ENCODE assay signal across 26 cellular contexts in genomic region chr16:3963886-3964685, GRCh38.
DNase-seq lines count a peak whose midpoint lies in the region; ATAC-seq, FAIRE-seq and TF ChIP-seq lines count a peak whose summit lies in the region.
"Had no signal": no experiment of that assay in that cellular context is flagged by ENCODE, and none has a peak within 500 bp of the region (broad histone marks: within the 10 kb centered on the region; RNA-seq: fewer than 3 reads in every experiment).

No MANE protein-coding gene starts in this region.

- H3K4me3 ChIP-seq in vagina (no peak overlapping the region), osteoblast (ENCODE audit: insufficient read depth, low read length) (no peak overlapping the region)
- H3K4me3 ChIP-seq: adrenal gland, HAP-1, lower lobe of right lung, MG63, testis had no signal

- intact Hi-C loops in vagina (cut with DNase I) = no loop called here

- no peak for ATAC-seq in activated naive CD4-positive, alpha-beta T cell treated with anti-CD3 and anti-CD28 coated beads, Interleukin-2, amount 50 U/mL, for 72 hours
- ATAC-seq in T-helper 17 cell (no peak), naive B cell (ENCODE audit: low read depth in 2 of 2) (no peak)
- ATAC-seq: activated CD4-positive, alpha-beta T cell treated with anti-CD3 and anti-CD28 coated beads for 36 hours; lower lobe of right lung; stimulated activated naive CD8-positive, alpha-beta T cell treated with anti-CD3 and anti-CD28 coated beads, Interleukin-15, Interleukin-2, amounts not matched to agents 100 U/mL and 50 U/mL, for 24 hours had no signal

- no peaks in the 10 kb centered on the region for H3K9me3 Mint-ChIP-seq in activated naive CD4-positive, alpha-beta T cell treated with anti-CD3 and anti-CD28 coated beads, Interleukin-2, amount 50 U/mL, for 24 hours
- peaks cover 0 to 7% of the 10 kb centered on the region in 2 donors for H3K9me3 Mint-ChIP-seq in activated naive CD4-positive, alpha-beta T cell treated with anti-CD3 and anti-CD28 coated beads, Interleukin-2, amount 50 U/mL, for 72 hours
- H3K9me3 Mint-ChIP-seq in naive B cell = peaks cover 0 to 2% (median 0%) of the 10 kb centered on the region in 7 donors

- H3K27ac Mint-ChIP-seq in activated naive CD4-positive, alpha-beta T cell treated with anti-CD3 and anti-CD28 coated beads, Interleukin-2, amount 50 U/mL, for 24 hours = peak overlapping the region; percentile 13
- H3K27ac Mint-ChIP-seq in activated naive CD4-positive, alpha-beta T cell treated with anti-CD3 and anti-CD28 coated beads, Interleukin-2, amount 50 U/mL, for 72 hours = peak overlapping the region in 1 of 2 donors; percentile 50
- H3K27ac Mint-ChIP-seq in T-helper 17 cell (peak overlapping the region; percentile 98), naive B cell (peak overlapping the region; percentile 38 to 99 (median 96))
- H3K27ac Mint-ChIP-seq: activated CD4-positive, alpha-beta T cell treated with anti-CD3 and anti-CD28 coated beads for 36 hours had no signal

- H3K4me1 ChIP-seq in vagina (peaks cover 17% of the 10 kb centered on the region), osteoblast (ENCODE audit: insufficient read depth, low read length) (peaks cover 15% of the 10 kb centered on the region)
- H3K4me1 ChIP-seq: testis had no signal

- no peaks in the 10 kb centered on the region for H3K79me2 ChIP-seq in osteoblast (ENCODE audit: insufficient read depth, low read length)

- H3K36me3 Mint-ChIP-seq in activated naive CD4-positive, alpha-beta T cell treated with anti-CD3 and anti-CD28 coated beads, Interleukin-2, amount 50 U/mL, for 24 hours = peaks cover 5% of the 10 kb centered on the region
- H3K36me3 Mint-ChIP-seq in activated naive CD4-positive, alpha-beta T cell treated with anti-CD3 and anti-CD28 coated beads, Interleukin-2, amount 50 U/mL, for 72 hours = peaks cover 0 to 25% of the 10 kb centered on the region in 2 donors
- H3K36me3 Mint-ChIP-seq in T-helper 17 cell (ENCODE audit: low read depth) = peaks cover 9% of the 10 kb centered on the region
- H3K36me3 Mint-ChIP-seq in naive B cell = peaks cover 6 to 11% of the 10 kb centered on the region in 2 donors

- H3K27ac ChIP-seq in vagina (peak overlapping the region; percentile 79), osteoblast (ENCODE audit: low read depth, low read length) (no peak overlapping the region)
- H3K27ac ChIP-seq: adrenal gland, neutrophil, testis had no signal

- peaks cover 31% of the 10 kb centered on the region for H3K4me1 Mint-ChIP-seq in activated naive CD4-positive, alpha-beta T cell treated with anti-CD3 and anti-CD28 coated beads, Interleukin-2, amount 50 U/mL, for 24 hours
- H3K4me1 Mint-ChIP-seq in T-helper 17 cell (peaks cover 11% of the 10 kb centered on the region), naive B cell (peaks cover 5 to 25% (median 10%) of the 10 kb centered on the region in 3 donors)

- H3K4me3 Mint-ChIP-seq in activated naive CD4-positive, alpha-beta T cell treated with anti-CD3 and anti-CD28 coated beads, Interleukin-2, amount 50 U/mL, for 24 hours = no peak overlapping the region
- H3K4me3 Mint-ChIP-seq in T-helper 17 cell (peak overlapping the region; percentile 12), naive B cell (no peak overlapping the region)
- H3K4me3 Mint-ChIP-seq: activated CD4-positive, alpha-beta T cell treated with anti-CD3 and anti-CD28 coated beads for 36 hours; brain had no signal

- no peak for FAIRE-seq in HTR-8/SVneo (lab: Jason Lieb, UNC)
- FAIRE-seq: GM19239 had no signal

- peaks cover 0 to 8% of the 10 kb centered on the region in 2 donors for H3K36me3 ChIP-seq in vagina
- H3K36me3 ChIP-seq in osteoblast (ENCODE audit: insufficient read depth, low read length) = peaks cover 4% of the 10 kb centered on the region
- H3K36me3 ChIP-seq: neutrophil had no signal

- TF ChIP-seq CTCF in vagina (IDR thresholded peaks at IDR 0.05) (no peak), osteoblast (IDR thresholded peaks at IDR 0.05; ENCODE audit: extremely low read depth, low read depth, low read length) (no peak)

- H4K20me1 ChIP-seq in osteoblast (ENCODE audit: insufficient read depth, low read length) = no peaks in the 10 kb centered on the region

- no peak for DNase-seq in activated naive CD4-positive, alpha-beta T cell treated with anti-CD3 and anti-CD28 coated beads, Interleukin-2, amount 50 U/mL, for 72 hours (ENCODE audit: low spot score in 2 of 2)
- DNase-seq in T-helper 17 cell = no peak
- DNase-seq in naive B cell = no peak
- peak in 1 of 2 donors; percentile 86 for DNase-seq in vagina (ENCODE audit: extremely low spot score in 2 of 2)
- DNase-seq in HTR-8/SVneo (ENCODE audit: insufficient read length, low spot score) = no peak
- no peak for DNase-seq in osteoblast (ENCODE audit: insufficient read length, low spot score, missing footprints)
- no peak for DNase-seq in activated CD4-positive, alpha-beta T cell treated with anti-CD3 and anti-CD28 coated beads for 4 hours
- DNase-seq: 8988T, adrenal gland, DMS79, erythroblast, GDM1, KG1, lower lobe of right lung, MG63, NCI-H2029 treated with DMSO at 0.1 percent for 48 hours, NCI-H446, SK-N-SH, testis had no signal

- H3K4me2 ChIP-seq in osteoblast (ENCODE audit: insufficient read depth, low read length) = no peak overlapping the region
- H3K4me2 ChIP-seq: SK-N-SH had no signal

- H3K9me3 ChIP-seq in T-helper 17 cell (ENCODE audit: control insufficient read depth, low read length, poor library complexity, severe bottlenecking) (no peaks in the 10 kb centered on the region), vagina (no peaks in the 10 kb centered on the region), osteoblast (ENCODE audit: low read depth, low read length) (no peaks in the 10 kb centered on the region)
- H3K9me3 ChIP-seq: adrenal gland, HAP-1, lower lobe of right lung, MG63, neutrophil, SK-N-SH, testis had no signal

- no peak overlapping the region for H2AFZ ChIP-seq in osteoblast (ENCODE audit: low read length)

- no peaks in the 10 kb centered on the region for H3K27me3 Mint-ChIP-seq in activated naive CD4-positive, alpha-beta T cell treated with anti-CD3 and anti-CD28 coated beads, Interleukin-2, amount 50 U/mL, for 24 hours
- H3K27me3 Mint-ChIP-seq in T-helper 17 cell (peaks cover 4% of the 10 kb centered on the region), naive B cell (peaks cover 9 to 12% (median 12%) of the 10 kb centered on the region in 3 donors)
- H3K27me3 Mint-ChIP-seq: activated CD4-positive, alpha-beta T cell treated with anti-CD3 and anti-CD28 coated beads for 36 hours had no signal

- H3K27me3 ChIP-seq in vagina (no peaks in the 10 kb centered on the region), osteoblast (ENCODE audit: insufficient read depth, low read length) (no peaks in the 10 kb centered on the region)
- H3K27me3 ChIP-seq: adrenal gland, MG63, testis had no signal

- TF ChIP-seq POLR2A in vagina (IDR thresholded peaks at IDR 0.05) = no peak
